Comparison of ENCODE assay signal across 2 cellular contexts in the genomic region with DNA sequence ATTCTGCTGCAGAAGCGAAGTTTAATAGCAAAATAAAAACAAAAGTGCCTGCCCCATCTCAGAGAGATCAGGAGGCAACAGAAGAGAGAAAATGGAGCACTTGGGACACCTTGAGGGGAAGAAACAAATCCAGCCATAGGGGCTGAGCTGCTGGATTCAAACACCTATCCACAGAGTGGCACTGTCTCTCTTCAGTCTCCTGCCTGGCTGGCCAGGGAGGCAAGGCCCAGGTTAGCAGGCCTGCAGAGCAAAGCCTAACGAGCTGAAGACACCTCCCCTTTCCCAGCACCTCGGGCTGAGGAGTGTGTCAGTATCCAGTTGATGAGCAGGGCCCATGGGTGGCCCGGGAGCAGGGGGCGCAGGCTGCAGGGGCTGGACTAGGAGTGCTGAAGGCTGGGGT.
TF ChIP-seq lines count a peak whose summit lies in the region.

No MANE protein-coding gene starts in this region.

TF ChIP-seq in IMR-90, 13 proteins besides CTCF, POLR2A, EP300 and RAD21:
- TF ChIP-seq, protein P1, sequence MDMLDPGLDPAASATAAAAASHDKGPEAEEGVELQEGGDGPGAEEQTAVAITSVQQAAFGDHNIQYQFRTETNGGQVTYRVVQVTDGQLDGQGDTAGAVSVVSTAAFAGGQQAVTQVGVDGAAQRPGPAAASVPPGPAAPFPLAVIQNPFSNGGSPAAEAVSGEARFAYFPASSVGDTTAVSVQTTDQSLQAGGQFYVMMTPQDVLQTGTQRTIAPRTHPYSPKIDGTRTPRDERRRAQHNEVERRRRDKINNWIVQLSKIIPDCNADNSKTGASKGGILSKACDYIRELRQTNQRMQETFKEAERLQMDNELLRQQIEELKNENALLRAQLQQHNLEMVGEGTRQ (IDR thresholded peaks at IDR 0.05; ENCODE audit: low read depth, low read length), result no peak
- TF ChIP-seq, protein P2, sequence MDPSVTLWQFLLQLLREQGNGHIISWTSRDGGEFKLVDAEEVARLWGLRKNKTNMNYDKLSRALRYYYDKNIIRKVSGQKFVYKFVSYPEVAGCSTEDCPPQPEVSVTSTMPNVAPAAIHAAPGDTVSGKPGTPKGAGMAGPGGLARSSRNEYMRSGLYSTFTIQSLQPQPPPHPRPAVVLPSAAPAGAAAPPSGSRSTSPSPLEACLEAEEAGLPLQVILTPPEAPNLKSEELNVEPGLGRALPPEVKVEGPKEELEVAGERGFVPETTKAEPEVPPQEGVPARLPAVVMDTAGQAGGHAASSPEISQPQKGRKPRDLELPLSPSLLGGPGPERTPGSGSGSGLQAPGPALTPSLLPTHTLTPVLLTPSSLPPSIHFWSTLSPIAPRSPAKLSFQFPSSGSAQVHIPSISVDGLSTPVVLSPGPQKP (IDR thresholded peaks at IDR 0.05; ENCODE audit: borderline replicate concordance, low read depth, low read length), result no peak
- TF ChIP-seq MAZ (IDR thresholded peaks at IDR 0.05; ENCODE audit: borderline replicate concordance, low read depth, low read length) (no peak), CEBPB (IDR thresholded peaks at IDR 0.05; ENCODE audit: low read depth, low read length) (no peak), RFX5 (IDR thresholded peaks at IDR 0.05; ENCODE audit: low read depth, low read length) (no peak), SMC3 (IDR thresholded peaks at IDR 0.05; ENCODE audit: low read depth, low read length) (no peak), MAFK (IDR thresholded peaks at IDR 0.05; ENCODE audit: low read depth, low read length) (no peak), MXI1 (IDR thresholded peaks at IDR 0.05; ENCODE audit: borderline replicate concordance, low read depth, low read length) (no peak)

TF ChIP-seq in H1, 55 proteins besides CTCF, POLR2A, EP300 and RAD21:
- TF ChIP-seq CTBP2 (IDR thresholded peaks at IDR 0.05; ENCODE audit: borderline replicate concordance, insufficient read depth, insufficient read length, low read length) (no peak), RNF2 (IDR thresholded peaks at IDR 0.05; ENCODE audit: borderline replicate concordance, low read depth, low read length, missing control alignments, poor library complexity, severe bottlenecking) (no peak), CREB1 (IDR thresholded peaks at IDR 0.05) (no peak), TAF1 (IDR thresholded peaks at IDR 0.05; ENCODE audit: low read depth, low read length) (no peak)
